ENCODE assay signal across 30 cellular contexts in the genomic region with DNA sequence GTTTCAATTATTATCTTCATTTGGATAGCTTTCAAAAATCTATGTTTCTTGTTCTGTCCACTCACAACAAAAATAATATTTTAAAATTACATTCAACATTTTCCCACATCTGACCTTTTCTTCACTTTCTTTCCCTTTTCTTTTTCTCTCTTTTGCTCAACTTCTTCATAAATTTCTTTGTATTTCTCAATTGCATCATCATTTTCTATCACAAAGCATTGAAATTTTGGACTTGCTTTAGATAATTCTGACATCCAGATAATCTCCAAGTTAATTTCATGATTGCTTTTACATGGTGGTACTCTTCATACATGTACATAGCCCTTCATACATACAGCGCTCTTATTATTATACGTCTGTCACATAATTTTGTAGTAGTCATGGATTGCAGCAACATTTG.
"Had no signal": no experiment of that assay in that cellular context is flagged by ENCODE, and none has a peak within 500 bp of the region (broad histone marks: within the 10 kb centered on the region; RNA-seq: fewer than 3 reads in every experiment).

No MANE protein-coding gene starts in this region.

- H3K79me2 ChIP-seq: parathyroid adenoma had no signal

- H3K4me3 ChIP-seq: neural progenitor cell, ovary, psoas muscle, skin epidermis, smooth muscle cell, spleen, stomach, thoracic aorta, thyroid gland, tibial nerve, upper lobe of left lung, vagina had no signal

- H3K36me3 Mint-ChIP-seq: natural killer cell had no signal

- H3K4me1 ChIP-seq: neural progenitor cell, parathyroid adenoma, psoas muscle, spleen, stomach, thyroid gland, tibial nerve, upper lobe of left lung, vagina had no signal

- H3K27ac Mint-ChIP-seq: natural killer cell; nephron; neural progenitor cell; progenitor cell of endocrine pancreas; stimulated activated memory B cell treated with anti-CD40 and anti-IgM and Interleukin-4, amounts not matched to agents 10 μg/mL and 1 μg/mL and 100 μg/mL, for 72 hours; stimulated activated naive CD8-positive, alpha-beta T cell treated with anti-CD3 and anti-CD28 coated beads, Interleukin-15, Interleukin-2, amounts not matched to agents 100 ng/mL and 50 ng/mL, for 24 hours had no signal

- H3K4me2 ChIP-seq: neural progenitor cell, smooth muscle cell had no signal

- H3K9me3 ChIP-seq: ovary, psoas muscle, spleen, stomach, thoracic aorta, thyroid gland, tibial nerve, upper lobe of left lung, vagina had no signal

- H3K4me3 Mint-ChIP-seq: natural killer cell; nephron; neural progenitor cell; stimulated activated memory B cell treated with anti-CD40 and anti-IgM and Interleukin-4, amounts not matched to agents 10 μg/mL and 1 μg/mL and 100 μg/mL, for 72 hours; stimulated activated naive CD8-positive, alpha-beta T cell treated with anti-CD3 and anti-CD28 coated beads, Interleukin-15, Interleukin-2, amounts not matched to agents 100 ng/mL and 50 ng/mL, for 24 hours had no signal

- H3K27me3 ChIP-seq: neural progenitor cell, ovary, spleen, stomach, thyroid gland, tibial nerve, upper lobe of left lung, vagina had no signal

- H3K27me3 Mint-ChIP-seq: progenitor cell of endocrine pancreas; stimulated activated memory B cell treated with anti-CD40 and anti-IgM and Interleukin-4, amounts not matched to agents 10 μg/mL and 1 μg/mL and 100 μg/mL, for 72 hours; stimulated activated naive CD8-positive, alpha-beta T cell treated with anti-CD3 and anti-CD28 coated beads, Interleukin-15, Interleukin-2, amounts not matched to agents 100 ng/mL and 50 ng/mL, for 24 hours had no signal

- H2AFZ ChIP-seq: neural progenitor cell, parathyroid adenoma had no signal

- H3K4me1 Mint-ChIP-seq: natural killer cell; nephron; neural progenitor cell; stimulated activated memory B cell treated with anti-CD40 and anti-IgM and Interleukin-4, amounts not matched to agents 10 μg/mL and 1 μg/mL and 100 μg/mL, for 72 hours had no signal

- H3K36me3 ChIP-seq: ovary, stomach, thoracic aorta, thyroid gland, tibial nerve, upper lobe of left lung, vagina had no signal

- FAIRE-seq: urothelium cell line had no signal

- ATAC-seq: natural killer cell; psoas muscle; right cardiac atrium; sciatic nerve; stimulated activated memory B cell treated with anti-CD40 and anti-IgM and Interleukin-4, amounts not matched to agents 10 μg/mL and 1 μg/mL and 100 μg/mL, for 72 hours had no signal

- DNase-seq: natural killer cell; occipital lobe; ovary; posterior cingulate gyrus; psoas muscle; right cardiac atrium; spleen; stimulated activated CD4-positive, alpha-beta T cell treated with anti-CD3 and anti-CD28 coated beads, Interleukin-12 subunit alpha, Interleukin-12 subunit beta, amount 100 ng/mL, for 4 hours; stimulated activated CD4-positive, alpha-beta T cell treated with anti-CD3 and anti-CD28 coated beads, Interleukin-1b, Interleukin-23, amount 100 ng/mL, for 48 hours; stimulated activated CD4-positive, alpha-beta T cell treated with anti-CD3 and anti-CD28 coated beads, Interleukin-4, amount 100 ng/mL, for 1 hour; stimulated activated CD4-positive, alpha-beta T cell treated with anti-CD3 and anti-CD28 coated beads, Interleukin-4, amount 100 ng/mL, for 4 hours; stimulated activated CD8-positive, alpha-beta memory T cell treated with anti-CD3 and anti-CD28 coated beads, Interleukin-4, amount 100 ng/mL, for 48 hours; stimulated activated naive CD4-positive, alpha-beta T cell; stomach; thyroid gland; trophoblast cell; upper lobe of left lung had no signal

- H3K9me3 Mint-ChIP-seq: natural killer cell; nephron; neural progenitor cell; stimulated activated memory B cell treated with anti-CD40 and anti-IgM and Interleukin-4, amounts not matched to agents 10 μg/mL and 1 μg/mL and 100 μg/mL, for 72 hours; stimulated activated naive CD8-positive, alpha-beta T cell treated with anti-CD3 and anti-CD28 coated beads, Interleukin-15, Interleukin-2, amounts not matched to agents 100 ng/mL and 50 ng/mL, for 24 hours had no signal

- H3K27ac ChIP-seq: neural progenitor cell, ovary, parathyroid adenoma, psoas muscle, skin epidermis, spleen, stomach, thoracic aorta, thyroid gland, tibial nerve, upper lobe of left lung, vagina had no signal

- H3K9ac ChIP-seq: neural progenitor cell, parathyroid adenoma had no signal
